28 cellular contexts compared by ENCODE assay signal in genomic region chr5:87827561-87827960, GRCh38.
"Had no signal": no experiment of that assay in that cellular context is flagged by ENCODE, and none has a peak within 500 bp of the region (broad histone marks: within the 10 kb centered on the region; RNA-seq: fewer than 3 reads in every experiment).

No MANE protein-coding gene starts in this region.

- H3K27me3 Mint-ChIP-seq: activated CD4-positive, alpha-beta T cell treated with anti-CD3 and anti-CD28 coated beads, Interleukin-2, amount 10 ng/mL, durations not matched to agents 7 days and 5 days; activated CD8-positive, alpha-beta memory T cell treated with anti-CD3 and anti-CD28 coated beads, Interleukin-2, amount 10 ng/mL, durations not matched to agents 7 days and 5 days; activated CD8-positive, alpha-beta T cell treated with anti-CD3 and anti-CD28 coated beads for 36 hours; activated naive CD4-positive, alpha-beta T cell treated with anti-CD3 and anti-CD28 coated beads, Interleukin-2, amount 50 U/mL, for 24 hours; stimulated activated naive CD8-positive, alpha-beta T cell treated with anti-CD3 and anti-CD28 coated beads, Interleukin-15, amount 100 ng/mL, for 72 hours had no signal

- H3K27ac ChIP-seq: coronary artery, epithelial cell of prostate, hepatocyte, left ventricle myocardium inferior, pancreas, psoas muscle, right atrium auricular region, suprapubic skin, tibial nerve, uterus, VCaP had no signal

- H3K27ac Mint-ChIP-seq: activated CD4-positive, alpha-beta T cell treated with anti-CD3 and anti-CD28 coated beads, Interleukin-2, amount 10 ng/mL, durations not matched to agents 7 days and 5 days; activated CD8-positive, alpha-beta memory T cell treated with anti-CD3 and anti-CD28 coated beads, Interleukin-2, amount 10 ng/mL, durations not matched to agents 7 days and 5 days; activated CD8-positive, alpha-beta T cell treated with anti-CD3 and anti-CD28 coated beads for 36 hours; activated naive CD4-positive, alpha-beta T cell treated with anti-CD3 and anti-CD28 coated beads, Interleukin-2, amount 50 U/mL, for 24 hours; activated T-helper 1 cell treated with anti-CD3 and anti-CD28 coated beads, Interleukin-12 subunit alpha, Interleukin-12 subunit beta, Interleukin-2, Interleukin-4 antibody, amounts not matched to agents 30 ng/mL and 10 ng/mL and 1 ng/mL, durations not matched to agents 14 hours and 24 hours and 36 hours; nephron progenitor cell; stimulated activated effector memory CD8-positive, alpha-beta T cell treated with anti-CD3 and anti-CD28 coated beads, Interleukin-12 subunit alpha, Interleukin-12 subunit beta, amount 100 ng/mL, for 72 hours; T-helper 2 cell treated with Interferon-gamma antibody and Interleukin-4, amounts not matched to agents 5 μg/mL and 100 μg/mL, for 36 hours had no signal

- H3K9me3 Mint-ChIP-seq: activated naive CD4-positive, alpha-beta T cell treated with anti-CD3 and anti-CD28 coated beads, Interleukin-2, amount 50 U/mL, for 24 hours had no signal

- H3K4me2 ChIP-seq: hepatocyte had no signal

- H2AFZ ChIP-seq: hepatocyte had no signal

- H3K4me3 ChIP-seq: coronary artery, hepatocyte, left ventricle myocardium inferior, pancreas, psoas muscle, right atrium auricular region, suprapubic skin, tibial nerve, uterus had no signal

- DNase-seq: activated CD4-positive, alpha-beta T cell treated with anti-CD3 and anti-CD28 coated beads, Interleukin-2, amount 10 ng/mL, durations not matched to agents 7 days and 5 days; activated CD8-positive, alpha-beta memory T cell treated with anti-CD3 and anti-CD28 coated beads, Interleukin-2, amount 10 ng/mL, durations not matched to agents 7 days and 5 days; activated CD8-positive, alpha-beta T cell treated with anti-CD3 and anti-CD28 coated beads for 36 hours; activated gamma-delta T cell treated with Interleukin-2 at 50 U/mL for 16 hours; anterior cingulate cortex; cerebellar nuclear complex; foreskin melanocyte; left ventricle myocardium inferior; mammary epithelial cell; midbrain; nephron progenitor cell; pancreas; psoas muscle; stimulated activated CD4-positive, alpha-beta T cell treated with anti-CD3 and anti-CD28 coated beads, Interleukin-2, amount 100 ng/mL, for 24 hours; stimulated activated naive CD8-positive, alpha-beta T cell treated with anti-CD3 and anti-CD28 coated beads, Interleukin-15, amount 100 ng/mL, for 72 hours; uterus had no signal

- H3K9me3 ChIP-seq: pancreas, suprapubic skin, uterus had no signal

- ATAC-seq: activated CD4-positive, CD25-positive, alpha-beta regulatory T cell treated with anti-CD3 and anti-CD28 coated beads, Interleukin-2, amount 50 U/mL, for 24 hours; activated CD8-positive, alpha-beta memory T cell treated with anti-CD3 and anti-CD28 coated beads, Interleukin-2, amount 10 ng/mL, durations not matched to agents 7 days and 5 days; activated CD8-positive, alpha-beta T cell treated with anti-CD3 and anti-CD28 coated beads for 36 hours; pancreas; psoas muscle; stimulated activated effector memory CD8-positive, alpha-beta T cell treated with anti-CD3 and anti-CD28 coated beads, Interleukin-12 subunit alpha, Interleukin-12 subunit beta, amount 100 ng/mL, for 72 hours; stimulated activated naive CD8-positive, alpha-beta T cell treated with anti-CD3 and anti-CD28 coated beads, Interleukin-15, amount 100 ng/mL, for 72 hours had no signal

- H3K27me3 ChIP-seq: hepatocyte, pancreas, right atrium auricular region, suprapubic skin, tibial nerve, uterus had no signal

- H3K4me1 Mint-ChIP-seq: activated CD4-positive, alpha-beta T cell treated with anti-CD3 and anti-CD28 coated beads, Interleukin-2, amount 10 ng/mL, durations not matched to agents 7 days and 5 days; activated CD8-positive, alpha-beta memory T cell treated with anti-CD3 and anti-CD28 coated beads, Interleukin-2, amount 10 ng/mL, durations not matched to agents 7 days and 5 days; activated naive CD4-positive, alpha-beta T cell treated with anti-CD3 and anti-CD28 coated beads, Interleukin-2, amount 50 U/mL, for 24 hours; stimulated activated effector memory CD8-positive, alpha-beta T cell treated with anti-CD3 and anti-CD28 coated beads, Interleukin-12 subunit alpha, Interleukin-12 subunit beta, amount 100 ng/mL, for 72 hours; stimulated activated naive CD8-positive, alpha-beta T cell treated with anti-CD3 and anti-CD28 coated beads, Interleukin-15, amount 100 ng/mL, for 72 hours had no signal

- H3K36me3 ChIP-seq: left ventricle myocardium inferior, pancreas, right atrium auricular region, suprapubic skin, tibial nerve, uterus had no signal

- H3K4me3 Mint-ChIP-seq: activated CD4-positive, alpha-beta T cell treated with anti-CD3 and anti-CD28 coated beads, Interleukin-2, amount 10 ng/mL, durations not matched to agents 7 days and 5 days; activated CD8-positive, alpha-beta memory T cell treated with anti-CD3 and anti-CD28 coated beads, Interleukin-2, amount 10 ng/mL, durations not matched to agents 7 days and 5 days; activated CD8-positive, alpha-beta T cell treated with anti-CD3 and anti-CD28 coated beads for 36 hours; activated naive CD4-positive, alpha-beta T cell treated with anti-CD3 and anti-CD28 coated beads, Interleukin-2, amount 50 U/mL, for 24 hours; activated T-helper 1 cell treated with anti-CD3 and anti-CD28 coated beads, Interleukin-12 subunit alpha, Interleukin-12 subunit beta, Interleukin-2, Interleukin-4 antibody, amounts not matched to agents 30 ng/mL and 10 ng/mL and 1 ng/mL, durations not matched to agents 14 hours and 24 hours and 36 hours; nephron progenitor cell; stimulated activated effector memory CD8-positive, alpha-beta T cell treated with anti-CD3 and anti-CD28 coated beads, Interleukin-12 subunit alpha, Interleukin-12 subunit beta, amount 100 ng/mL, for 72 hours; stimulated activated naive CD8-positive, alpha-beta T cell treated with anti-CD3 and anti-CD28 coated beads, Interleukin-15, amount 100 ng/mL, for 72 hours; T-helper 2 cell treated with Interferon-gamma antibody and Interleukin-4, amounts not matched to agents 5 μg/mL and 100 μg/mL, for 36 hours had no signal

- H3K79me2 ChIP-seq: hepatocyte had no signal

- H3K36me3 Mint-ChIP-seq: activated CD8-positive, alpha-beta memory T cell treated with anti-CD3 and anti-CD28 coated beads, Interleukin-2, amount 10 ng/mL, durations not matched to agents 7 days and 5 days; activated naive CD4-positive, alpha-beta T cell treated with anti-CD3 and anti-CD28 coated beads, Interleukin-2, amount 50 U/mL, for 24 hours; stimulated activated effector memory CD8-positive, alpha-beta T cell treated with anti-CD3 and anti-CD28 coated beads, Interleukin-12 subunit alpha, Interleukin-12 subunit beta, amount 100 ng/mL, for 72 hours had no signal

- H3K4me1 ChIP-seq: left ventricle myocardium inferior, pancreas, psoas muscle, right atrium auricular region, suprapubic skin, uterus had no signal
